ENCODE assay signal across 1 cellular context in genomic region chr6:32968093-32968769, GRCh38.
TF ChIP-seq lines count a peak whose summit lies in the region.

Gene BRD2, plus strand, starts transcription at chr6:32968594. Its CDS starts 4,305 bp downstream, at chr6:32972899.

TF ChIP-seq in HepG2, 621 proteins besides CTCF, POLR2A, EP300 and RAD21 (continued from another document and continues in another):
- TF ChIP-seq ZNF512 (CRISPR knock-in tag; IDR thresholded peaks at IDR 0.05) (0 out of 2 replicates have a peak, but pooled peaks have one; percentile 34), ZBTB49 (CRISPR knock-in tag; IDR thresholded peaks at IDR 0.05; ENCODE audit: borderline replicate concordance) (no peak), SNRNP70 (IDR thresholded peaks at IDR 0.05; ENCODE audit: low read depth, low read length) (no peak), ZNF282 (IDR thresholded peaks at IDR 0.05; ENCODE audit: partially characterized antibody) (no peak), GFI1 (CRISPR knock-in tag; IDR thresholded peaks at IDR 0.05; ENCODE audit: borderline replicate concordance) (peak; percentile 84), JARID2 (CRISPR knock-in tag; IDR thresholded peaks at IDR 0.05; ENCODE audit: insufficient replicate concordance) (peak; percentile 48), ZNF350 (CRISPR knock-in tag; IDR thresholded peaks at IDR 0.05; ENCODE audit: borderline replicate concordance, low read depth) (peak; percentile 96), ZNF292 (CRISPR knock-in tag; IDR thresholded peaks at IDR 0.05; ENCODE audit: borderline replicate concordance, low read depth) (no peak), ZNF839 (CRISPR knock-in tag; IDR thresholded peaks at IDR 0.05; ENCODE audit: borderline replicate concordance) (peak; percentile 89; the same call in 1 of the 2 replicates), MBNL3 (CRISPR knock-in tag; conservative IDR thresholded peaks at IDR 0.05) (0 out of 2 replicates have a peak, but pooled peaks have one; percentile 14), ZNF383 (CRISPR knock-in tag; IDR thresholded peaks at IDR 0.05; ENCODE audit: borderline replicate concordance) (peak; percentile 37; the same call in 1 of the 2 replicates), ZNF614 (CRISPR knock-in tag; IDR thresholded peaks at IDR 0.05; ENCODE audit: borderline replicate concordance) (peak; percentile 93; the same call in 1 of the 2 replicates), HOXA5 (CRISPR knock-in tag; IDR thresholded peaks at IDR 0.05) (peak; percentile 79; the same call in 1 of the 2 replicates), ZNF256 (CRISPR knock-in tag; conservative IDR thresholded peaks at IDR 0.05) (peak; percentile 94; the same call in 1 of the 2 replicates), REST (IDR thresholded peaks at IDR 0.05; ENCODE audit: borderline replicate concordance in 1 of 2, low read depth in 1 of 2, low read length in 2 of 2) (no peak), MXI1 (IDR thresholded peaks at IDR 0.05; ENCODE audit: borderline replicate concordance, low read depth, low read length) (peak; percentile 63; the same call in 1 of the 3 replicates), POLR2AphosphoS5 (IDR thresholded peaks at IDR 0.05; ENCODE audit: low read depth, low read length) (peak; percentile 78), IKZF1 (IDR thresholded peaks at IDR 0.05) (no peak), XRCC5 (optimal IDR thresholded peaks at IDR 0.05; ENCODE audit: low read length) (peak; percentile 80), ZNF224 (CRISPR knock-in tag; IDR thresholded peaks at IDR 0.05) (0 out of 2 replicates have a peak, but pooled peaks have one; percentile 93), HOXA3 (CRISPR knock-in tag; IDR thresholded peaks at IDR 0.05) (peak; percentile 90), MZF1 (CRISPR knock-in tag; IDR thresholded peaks at IDR 0.05; ENCODE audit: borderline replicate concordance) (0 out of 2 replicates have a peak, but pooled peaks have one; percentile 16), PTBP1 (IDR thresholded peaks at IDR 0.05; ENCODE audit: low read depth, low read length, poor library complexity, severe bottlenecking) (no peak), SALL2 (CRISPR knock-in tag; IDR thresholded peaks at IDR 0.05) (peak; percentile 88), ZNF891 (CRISPR knock-in tag; IDR thresholded peaks at IDR 0.05) (peak; percentile 95), ARID2 (CRISPR knock-in tag; IDR thresholded peaks at IDR 0.05; ENCODE audit: borderline replicate concordance) (peak; percentile 94), ZNF670 (CRISPR knock-in tag; IDR thresholded peaks at IDR 0.05; ENCODE audit: borderline replicate concordance) (peak; percentile 58; the same call in 1 of the 2 replicates), HIC2 (CRISPR knock-in tag; IDR thresholded peaks at IDR 0.05; ENCODE audit: low read depth) (peak; percentile 59; the same call in 1 of the 2 replicates), PAF1 (CRISPR knock-in tag; IDR thresholded peaks at IDR 0.05) (no peak), RFX3 (CRISPR knock-in tag; IDR thresholded peaks at IDR 0.05) (no peak)
- TF ChIP-seq, protein P1, sequence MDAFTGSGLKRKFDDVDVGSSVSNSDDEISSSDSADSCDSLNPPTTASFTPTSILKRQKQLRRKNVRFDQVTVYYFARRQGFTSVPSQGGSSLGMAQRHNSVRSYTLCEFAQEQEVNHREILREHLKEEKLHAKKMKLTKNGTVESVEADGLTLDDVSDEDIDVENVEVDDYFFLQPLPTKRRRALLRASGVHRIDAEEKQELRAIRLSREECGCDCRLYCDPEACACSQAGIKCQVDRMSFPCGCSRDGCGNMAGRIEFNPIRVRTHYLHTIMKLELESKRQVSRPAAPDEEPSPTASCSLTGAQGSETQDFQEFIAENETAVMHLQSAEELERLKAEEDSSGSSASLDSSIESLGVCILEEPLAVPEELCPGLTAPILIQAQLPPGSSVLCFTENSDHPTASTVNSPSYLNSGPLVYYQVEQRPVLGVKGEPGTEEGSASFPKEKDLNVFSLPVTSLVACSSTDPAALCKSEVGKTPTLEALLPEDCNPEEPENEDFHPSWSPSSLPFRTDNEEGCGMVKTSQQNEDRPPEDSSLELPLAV (CRISPR knock-in tag; conservative IDR thresholded peaks at IDR 0.05; ENCODE audit: low read depth): peak; percentile 86; the same call in 1 of the 2 replicates
- TF ChIP-seq, protein P2, sequence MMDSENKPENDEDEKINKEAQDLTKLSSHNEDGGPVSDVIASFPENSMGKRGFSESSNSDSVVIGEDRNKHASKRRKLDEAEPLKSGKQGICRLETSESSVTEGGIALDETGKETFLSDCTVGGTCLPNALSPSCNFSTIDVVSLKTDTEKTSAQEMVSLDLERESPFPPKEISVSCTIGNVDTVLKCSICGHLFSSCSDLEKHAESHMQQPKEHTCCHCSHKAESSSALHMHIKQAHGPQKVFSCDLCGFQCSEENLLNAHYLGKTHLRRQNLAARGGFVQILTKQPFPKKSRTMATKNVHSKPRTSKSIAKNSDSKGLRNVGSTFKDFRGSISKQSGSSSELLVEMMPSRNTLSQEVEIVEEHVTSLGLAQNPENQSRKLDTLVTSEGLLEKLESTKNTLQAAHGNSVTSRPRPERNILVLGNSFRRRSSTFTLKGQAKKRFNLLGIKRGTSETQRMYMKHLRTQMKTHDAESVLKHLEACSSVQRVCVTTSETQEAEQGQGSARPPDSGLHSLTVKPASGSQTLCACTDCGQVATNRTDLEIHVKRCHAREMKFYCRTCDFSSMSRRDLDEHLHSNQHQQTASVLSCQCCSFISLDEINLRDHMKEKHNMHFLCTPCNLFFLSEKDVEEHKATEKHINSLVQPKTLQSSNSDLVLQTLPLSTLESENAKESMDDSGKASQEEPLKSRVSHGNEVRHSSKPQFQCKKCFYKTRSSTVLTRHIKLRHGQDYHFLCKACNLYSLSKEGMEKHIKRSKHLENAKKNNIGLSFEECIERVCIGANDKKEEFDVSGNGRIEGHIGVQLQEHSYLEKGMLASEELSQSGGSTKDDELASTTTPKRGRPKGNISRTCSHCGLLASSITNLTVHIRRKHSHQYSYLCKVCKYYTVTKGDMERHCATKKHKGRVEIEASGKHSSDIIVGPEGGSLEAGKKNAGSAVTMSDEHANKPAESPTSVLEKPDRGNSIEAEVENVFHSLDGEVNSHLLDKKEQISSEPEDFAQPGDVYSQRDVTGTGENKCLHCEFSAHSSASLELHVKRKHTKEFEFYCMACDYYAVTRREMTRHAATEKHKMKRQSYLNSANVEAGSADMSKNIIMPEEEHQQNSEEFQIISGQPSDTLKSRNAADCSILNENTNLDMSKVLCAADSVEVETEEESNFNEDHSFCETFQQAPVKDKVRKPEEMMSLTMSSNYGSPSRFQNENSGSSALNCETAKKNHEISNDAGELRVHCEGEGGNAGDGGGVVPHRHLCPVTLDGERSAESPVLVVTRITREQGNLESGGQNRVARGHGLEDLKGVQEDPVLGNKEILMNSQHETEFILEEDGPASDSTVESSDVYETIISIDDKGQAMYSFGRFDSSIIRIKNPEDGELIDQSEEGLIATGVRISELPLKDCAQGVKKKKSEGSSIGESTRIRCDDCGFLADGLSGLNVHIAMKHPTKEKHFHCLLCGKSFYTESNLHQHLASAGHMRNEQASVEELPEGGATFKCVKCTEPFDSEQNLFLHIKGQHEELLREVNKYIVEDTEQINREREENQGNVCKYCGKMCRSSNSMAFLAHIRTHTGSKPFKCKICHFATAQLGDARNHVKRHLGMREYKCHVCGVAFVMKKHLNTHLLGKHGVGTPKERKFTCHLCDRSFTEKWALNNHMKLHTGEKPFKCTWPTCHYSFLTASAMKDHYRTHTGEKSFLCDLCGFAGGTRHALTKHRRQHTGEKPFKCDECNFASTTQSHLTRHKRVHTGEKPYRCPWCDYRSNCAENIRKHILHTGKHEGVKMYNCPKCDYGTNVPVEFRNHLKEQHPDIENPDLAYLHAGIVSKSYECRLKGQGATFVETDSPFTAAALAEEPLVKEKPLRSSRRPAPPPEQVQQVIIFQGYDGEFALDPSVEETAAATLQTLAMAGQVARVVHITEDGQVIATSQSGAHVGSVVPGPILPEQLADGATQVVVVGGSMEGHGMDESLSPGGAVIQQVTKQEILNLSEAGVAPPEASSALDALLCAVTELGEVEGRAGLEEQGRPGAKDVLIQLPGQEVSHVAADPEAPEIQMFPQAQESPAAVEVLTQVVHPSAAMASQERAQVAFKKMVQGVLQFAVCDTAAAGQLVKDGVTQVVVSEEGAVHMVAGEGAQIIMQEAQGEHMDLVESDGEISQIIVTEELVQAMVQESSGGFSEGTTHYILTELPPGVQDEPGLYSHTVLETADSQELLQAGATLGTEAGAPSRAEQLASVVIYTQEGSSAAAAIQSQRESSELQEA (CRISPR knock-in tag; IDR thresholded peaks at IDR 0.05; ENCODE audit: not compliant biosample characterization): peak; percentile 95
- TF ChIP-seq, protein P3, sequence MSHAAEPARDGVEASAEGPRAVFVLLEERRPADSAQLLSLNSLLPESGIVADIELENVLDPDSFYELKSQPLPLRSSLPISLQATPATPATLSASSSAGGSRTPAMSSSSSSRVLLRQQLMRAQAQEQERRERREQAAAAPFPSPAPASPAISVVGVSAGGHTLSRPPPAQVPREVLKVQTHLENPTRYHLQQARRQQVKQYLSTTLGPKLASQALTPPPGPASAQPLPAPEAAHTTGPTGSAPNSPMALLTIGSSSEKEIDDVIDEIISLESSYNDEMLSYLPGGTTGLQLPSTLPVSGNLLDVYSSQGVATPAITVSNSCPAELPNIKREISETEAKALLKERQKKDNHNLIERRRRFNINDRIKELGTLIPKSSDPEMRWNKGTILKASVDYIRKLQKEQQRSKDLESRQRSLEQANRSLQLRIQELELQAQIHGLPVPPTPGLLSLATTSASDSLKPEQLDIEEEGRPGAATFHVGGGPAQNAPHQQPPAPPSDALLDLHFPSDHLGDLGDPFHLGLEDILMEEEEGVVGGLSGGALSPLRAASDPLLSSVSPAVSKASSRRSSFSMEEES (CRISPR knock-in tag; IDR thresholded peaks at IDR 0.05): peak; percentile 55; the same call in 1 of the 2 replicates
- TF ChIP-seq, protein P4, sequence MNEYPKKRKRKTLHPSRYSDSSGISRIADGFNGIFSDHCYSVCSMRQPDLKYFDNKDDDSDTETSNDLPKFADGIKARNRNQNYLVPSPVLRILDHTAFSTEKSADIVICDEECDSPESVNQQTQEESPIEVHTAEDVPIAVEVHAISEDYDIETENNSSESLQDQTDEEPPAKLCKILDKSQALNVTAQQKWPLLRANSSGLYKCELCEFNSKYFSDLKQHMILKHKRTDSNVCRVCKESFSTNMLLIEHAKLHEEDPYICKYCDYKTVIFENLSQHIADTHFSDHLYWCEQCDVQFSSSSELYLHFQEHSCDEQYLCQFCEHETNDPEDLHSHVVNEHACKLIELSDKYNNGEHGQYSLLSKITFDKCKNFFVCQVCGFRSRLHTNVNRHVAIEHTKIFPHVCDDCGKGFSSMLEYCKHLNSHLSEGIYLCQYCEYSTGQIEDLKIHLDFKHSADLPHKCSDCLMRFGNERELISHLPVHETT (CRISPR knock-in tag; conservative IDR thresholded peaks at IDR 0.05): peak; percentile 90
